Comparison of ENCODE assay signal across 1 cellular context in the genomic region with DNA sequence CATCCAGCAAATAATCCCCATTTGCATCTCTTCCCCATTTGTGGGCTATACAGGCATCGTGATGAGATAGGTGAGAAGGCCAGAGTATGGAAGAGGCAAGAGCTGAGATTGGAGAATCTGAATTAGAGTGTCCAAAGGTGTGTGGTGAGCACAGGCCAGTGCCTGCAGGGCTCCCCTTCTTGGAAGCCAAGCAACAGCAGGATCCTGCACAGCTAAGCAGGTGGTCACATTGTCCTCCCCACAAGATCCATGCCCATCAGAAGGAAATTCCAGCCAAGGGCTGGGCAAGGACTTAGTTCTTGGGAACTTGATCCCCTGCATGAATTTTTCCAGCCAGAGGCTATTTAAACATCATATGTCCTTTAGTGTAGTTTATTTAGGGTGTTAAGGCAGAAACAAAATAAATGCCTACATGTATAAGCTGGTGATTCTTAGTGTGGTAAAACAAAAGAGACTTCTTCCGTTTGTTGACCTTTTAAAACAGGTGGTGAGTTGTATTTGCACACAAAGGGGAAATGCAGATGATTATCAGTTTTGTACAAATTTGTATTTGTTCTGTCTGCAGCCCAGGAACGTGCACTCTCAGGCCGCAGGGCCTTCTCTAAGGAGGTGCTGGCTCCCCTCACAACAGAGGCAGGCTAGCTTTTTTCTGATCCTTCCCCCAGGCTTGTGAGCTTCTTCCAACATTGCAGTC.
TF ChIP-seq lines count a peak whose summit lies in the region.

No MANE protein-coding gene starts in this region.

TF ChIP-seq in GM23338, 12 proteins besides CTCF, POLR2A, EP300 and RAD21 (continued from another document):
- TF ChIP-seq ZNF114 (CRISPR knock-in tag; IDR thresholded peaks at IDR 0.05), result no peak
- TF ChIP-seq, protein P1, sequence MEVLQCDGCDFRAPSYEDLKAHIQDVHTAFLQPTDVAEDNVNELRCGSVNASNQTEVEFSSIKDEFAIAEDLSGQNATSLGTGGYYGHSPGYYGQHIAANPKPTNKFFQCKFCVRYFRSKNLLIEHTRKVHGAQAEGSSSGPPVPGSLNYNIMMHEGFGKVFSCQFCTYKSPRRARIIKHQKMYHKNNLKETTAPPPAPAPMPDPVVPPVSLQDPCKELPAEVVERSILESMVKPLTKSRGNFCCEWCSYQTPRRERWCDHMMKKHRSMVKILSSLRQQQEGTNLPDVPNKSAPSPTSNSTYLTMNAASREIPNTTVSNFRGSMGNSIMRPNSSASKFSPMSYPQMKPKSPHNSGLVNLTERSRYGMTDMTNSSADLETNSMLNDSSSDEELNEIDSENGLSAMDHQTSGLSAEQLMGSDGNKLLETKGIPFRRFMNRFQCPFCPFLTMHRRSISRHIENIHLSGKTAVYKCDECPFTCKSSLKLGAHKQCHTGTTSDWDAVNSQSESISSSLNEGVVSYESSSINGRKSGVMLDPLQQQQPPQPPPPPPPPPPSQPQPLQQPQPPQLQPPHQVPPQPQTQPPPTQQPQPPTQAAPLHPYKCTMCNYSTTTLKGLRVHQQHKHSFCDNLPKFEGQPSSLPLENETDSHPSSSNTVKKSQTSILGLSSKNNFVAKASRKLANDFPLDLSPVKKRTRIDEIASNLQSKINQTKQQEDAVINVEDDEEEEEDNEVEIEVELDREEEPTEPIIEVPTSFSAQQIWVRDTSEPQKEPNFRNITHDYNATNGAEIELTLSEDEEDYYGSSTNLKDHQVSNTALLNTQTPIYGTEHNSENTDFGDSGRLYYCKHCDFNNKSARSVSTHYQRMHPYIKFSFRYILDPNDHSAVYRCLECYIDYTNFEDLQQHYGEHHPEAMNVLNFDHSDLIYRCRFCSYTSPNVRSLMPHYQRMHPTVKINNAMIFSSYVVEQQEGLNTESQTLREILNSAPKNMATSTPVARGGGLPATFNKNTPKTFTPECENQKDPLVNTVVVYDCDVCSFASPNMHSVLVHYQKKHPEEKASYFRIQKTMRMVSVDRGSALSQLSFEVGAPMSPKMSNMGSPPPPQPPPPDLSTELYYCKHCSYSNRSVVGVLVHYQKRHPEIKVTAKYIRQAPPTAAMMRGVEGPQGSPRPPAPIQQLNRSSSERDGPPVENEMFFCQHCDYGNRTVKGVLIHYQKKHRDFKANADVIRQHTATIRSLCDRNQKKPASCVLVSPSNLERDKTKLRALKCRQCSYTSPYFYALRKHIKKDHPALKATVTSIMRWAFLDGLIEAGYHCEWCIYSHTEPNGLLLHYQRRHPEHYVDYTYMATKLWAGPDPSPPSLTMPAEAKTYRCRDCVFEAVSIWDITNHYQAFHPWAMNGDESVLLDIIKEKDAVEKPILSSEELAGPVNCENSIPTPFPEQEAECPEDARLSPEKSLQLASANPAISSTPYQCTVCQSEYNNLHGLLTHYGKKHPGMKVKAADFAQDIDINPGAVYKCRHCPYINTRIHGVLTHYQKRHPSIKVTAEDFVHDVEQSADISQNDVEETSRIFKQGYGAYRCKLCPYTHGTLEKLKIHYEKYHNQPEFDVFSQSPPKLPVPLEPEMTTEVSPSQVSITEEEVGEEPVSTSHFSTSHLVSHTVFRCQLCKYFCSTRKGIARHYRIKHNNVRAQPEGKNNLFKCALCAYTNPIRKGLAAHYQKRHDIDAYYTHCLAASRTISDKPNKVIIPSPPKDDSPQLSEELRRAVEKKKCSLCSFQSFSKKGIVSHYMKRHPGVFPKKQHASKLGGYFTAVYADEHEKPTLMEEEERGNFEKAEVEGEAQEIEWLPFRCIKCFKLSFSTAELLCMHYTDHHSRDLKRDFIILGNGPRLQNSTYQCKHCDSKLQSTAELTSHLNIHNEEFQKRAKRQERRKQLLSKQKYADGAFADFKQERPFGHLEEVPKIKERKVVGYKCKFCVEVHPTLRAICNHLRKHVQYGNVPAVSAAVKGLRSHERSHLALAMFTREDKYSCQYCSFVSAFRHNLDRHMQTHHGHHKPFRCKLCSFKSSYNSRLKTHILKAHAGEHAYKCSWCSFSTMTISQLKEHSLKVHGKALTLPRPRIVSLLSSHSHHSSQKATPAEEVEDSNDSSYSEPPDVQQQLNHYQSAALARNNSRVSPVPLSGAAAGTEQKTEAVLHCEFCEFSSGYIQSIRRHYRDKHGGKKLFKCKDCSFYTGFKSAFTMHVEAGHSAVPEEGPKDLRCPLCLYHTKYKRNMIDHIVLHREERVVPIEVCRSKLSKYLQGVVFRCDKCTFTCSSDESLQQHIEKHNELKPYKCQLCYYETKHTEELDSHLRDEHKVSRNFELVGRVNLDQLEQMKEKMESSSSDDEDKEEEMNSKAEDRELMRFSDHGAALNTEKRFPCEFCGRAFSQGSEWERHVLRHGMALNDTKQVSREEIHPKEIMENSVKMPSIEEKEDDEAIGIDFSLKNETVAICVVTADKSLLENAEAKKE (CRISPR knock-in tag; IDR thresholded peaks at IDR 0.05), result no peak
